In the genomic region with DNA sequence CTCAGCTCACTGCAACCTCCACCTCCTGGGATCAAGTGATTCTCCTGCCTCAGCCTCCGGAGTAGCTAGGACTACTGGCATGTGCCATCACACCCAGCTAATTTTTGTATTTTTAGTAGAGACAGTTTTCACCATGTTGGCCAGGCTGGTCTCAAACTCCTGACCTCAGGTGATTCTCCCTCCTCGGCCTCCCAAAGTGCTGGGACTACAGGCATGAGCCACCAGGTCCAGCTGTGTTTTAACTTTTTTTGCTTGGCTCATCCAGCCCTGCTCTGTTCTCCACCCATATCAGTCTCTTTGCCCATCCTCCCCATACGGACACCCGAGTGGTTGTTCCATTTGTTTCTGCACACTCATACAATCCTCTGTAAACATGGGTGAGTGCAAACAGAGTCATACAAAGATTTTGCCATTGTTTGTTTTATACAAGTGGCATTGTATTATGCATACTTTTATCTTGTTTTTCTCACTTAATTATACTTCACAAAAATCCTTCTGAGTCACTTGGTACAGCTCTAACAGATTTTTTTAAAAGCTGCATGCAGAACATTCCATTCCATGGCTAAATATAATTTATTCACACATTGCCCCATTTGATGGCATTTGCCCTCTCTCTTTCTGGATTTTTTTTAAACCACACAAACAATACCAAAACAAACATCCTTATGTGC, we compare ENCODE assay signal across 18 cellular contexts. TPM values are rescaled to one million over a fixed set of nuclear protein-coding genes. Genes with fewer than 3 reads are reported as not detected.
DNase-seq lines count a peak whose midpoint lies in the region; ATAC-seq and TF ChIP-seq lines count a peak whose summit lies in the region.
"Had no signal": no experiment of that assay in that cellular context is flagged by ENCODE, and none has a peak within 500 bp of the region (broad histone marks: within the 10 kb centered on the region; RNA-seq: fewer than 3 reads in every experiment).

No MANE protein-coding gene starts in this region.

- H3K9me3 ChIP-seq in esophagus (ENCODE audit: control insufficient read depth in 2 of 2, insufficient read depth in 1 of 2, low read depth in 1 of 2, low read length in 1 of 2): peaks cover 0 to 2% of the 10 kb centered on the region in 2 donors
- no peaks in the 10 kb centered on the region for H3K9me3 ChIP-seq in left lung
- H3K9me3 ChIP-seq in transverse colon: no peaks in the 10 kb centered on the region
- H3K9me3 ChIP-seq: SJSA1 had no signal

- peak; percentile 76 for ATAC-seq in left lung
- ATAC-seq: K562; stimulated activated memory B cell treated with anti-CD40 and anti-IgM and Interleukin-4, amounts not matched to agents 10 μg/mL and 1 μg/mL and 100 μg/mL, for 72 hours had no signal

- in situ Hi-C loops in transverse colon (cut with MboI; ENCODE audit: low pct_ligation_motif_present in 1 of 4, low pct_unique_long_range_greater_than_20kb in 1 of 4, low sequenced_read_pairs in 3 of 4): loop anchor here in 2 of 4 donors (25.0 kb wide), 1 partner anchor 274 kb away; no protein-coding TSS in a partner anchor

- H3K36me3 ChIP-seq in esophagus (ENCODE audit: control insufficient read depth in 2 of 2, insufficient read depth in 2 of 2, low read length in 1 of 2): no peaks in the 10 kb centered on the region
- no peaks in the 10 kb centered on the region for H3K36me3 ChIP-seq in left lung
- H3K36me3 ChIP-seq in transverse colon: no peaks in the 10 kb centered on the region
- H3K36me3 ChIP-seq: SJSA1 had no signal

- H3K27ac ChIP-seq in esophagus (ENCODE audit: low read depth in 2 of 2, low read length in 1 of 2): peak overlapping the region; percentile 32 to 53
- no peak overlapping the region for H3K27ac ChIP-seq in left lung
- peak overlapping the region in 3 of 4 donors; percentile 53 to 57 (median 53) for H3K27ac ChIP-seq in transverse colon
- H3K27ac ChIP-seq: C4-2B, SJSA1 had no signal

- H3K27me3 Mint-ChIP-seq in progenitor cell of endocrine pancreas: peaks cover 5% of the 10 kb centered on the region
- H3K27me3 Mint-ChIP-seq in activated T-cell treated with anti-CD3 and anti-CD28 coated beads, Interleukin-2, amount 50 U/mL, for 24 hours: peaks cover 24% of the 10 kb centered on the region

- peaks cover 17% of the 10 kb centered on the region for H3K36me3 Mint-ChIP-seq in progenitor cell of endocrine pancreas (ENCODE audit: insufficient read depth)
- H3K36me3 Mint-ChIP-seq in activated T-cell treated with anti-CD3 and anti-CD28 coated beads, Interleukin-2, amount 50 U/mL, for 24 hours (ENCODE audit: low read depth): no peaks in the 10 kb centered on the region
- H3K36me3 Mint-ChIP-seq: stimulated activated memory B cell treated with anti-CD40 and anti-IgM and Interleukin-4, amounts not matched to agents 10 μg/mL and 1 μg/mL and 100 μg/mL, for 72 hours had no signal

- no peak overlapping the region for H3K4me3 ChIP-seq in esophagus (ENCODE audit: low read depth in 1 of 2, low read length in 2 of 2)
- H3K4me3 ChIP-seq in left lung: no peak overlapping the region
- no peak overlapping the region for H3K4me3 ChIP-seq in transverse colon
- H3K4me3 ChIP-seq: K562, SJSA1 had no signal

- H3K9me3 Mint-ChIP-seq in progenitor cell of endocrine pancreas (ENCODE audit: low read depth): no peaks in the 10 kb centered on the region
- H3K9me3 Mint-ChIP-seq in activated T-cell treated with anti-CD3 and anti-CD28 coated beads, Interleukin-2, amount 50 U/mL, for 24 hours: no peaks in the 10 kb centered on the region
- H3K9me3 Mint-ChIP-seq: stimulated activated memory B cell treated with anti-CD40 and anti-IgM and Interleukin-4, amounts not matched to agents 10 μg/mL and 1 μg/mL and 100 μg/mL, for 72 hours had no signal

- H3K4me3 Mint-ChIP-seq in progenitor cell of endocrine pancreas (ENCODE audit: low read depth): no peak overlapping the region
- no peak overlapping the region for H3K4me3 Mint-ChIP-seq in activated T-cell treated with anti-CD3 and anti-CD28 coated beads, Interleukin-2, amount 50 U/mL, for 24 hours
- H3K4me3 Mint-ChIP-seq: stimulated activated memory B cell treated with anti-CD40 and anti-IgM and Interleukin-4, amounts not matched to agents 10 μg/mL and 1 μg/mL and 100 μg/mL, for 72 hours had no signal

- TF ChIP-seq EP300 in transverse colon (IDR thresholded peaks at IDR 0.05; ENCODE audit: low read depth): peak; percentile 62

- DNase-seq in SHP77 (lab: John Stamatoyannopoulos, UW): peak; percentile 39 to 42
- no peak for DNase-seq in left lung
- DNase-seq in transverse colon: no peak
- DNase-seq in progenitor cell of endocrine pancreas (ENCODE audit: low spot score, unreplicated experiment): no peak
- no peak for DNase-seq in activated T-cell treated with anti-CD3 and anti-CD28 coated beads, Interleukin-2, amount 50 U/mL, for 24 hours
- no peak for DNase-seq in HuH-7 (ENCODE audit: low spot score)
- DNase-seq: activated gamma-delta T cell; central memory CD4-positive, alpha-beta T cell; NCI-H187 treated with DMSO at 0.1 percent for 48 hours; stimulated activated CD4-positive, alpha-beta T cell treated with anti-CD3 and anti-CD28 coated beads, Interleukin-4, amount 100 ng/mL, for 24 hours had no signal

- H3K27ac Mint-ChIP-seq in progenitor cell of endocrine pancreas: no peak overlapping the region
- H3K27ac Mint-ChIP-seq in activated T-cell treated with anti-CD3 and anti-CD28 coated beads, Interleukin-2, amount 50 U/mL, for 24 hours: no peak overlapping the region
- H3K27ac Mint-ChIP-seq: stimulated activated memory B cell treated with anti-CD40 and anti-IgM and Interleukin-4, amounts not matched to agents 10 μg/mL and 1 μg/mL and 100 μg/mL, for 72 hours had no signal

- H3K27me3 ChIP-seq in esophagus (ENCODE audit: control insufficient read depth in 1 of 2, insufficient read depth in 2 of 2, low read length in 2 of 2): no peaks in the 10 kb centered on the region
- H3K27me3 ChIP-seq in left lung: peaks cover 0 to 26% of the 10 kb centered on the region in 2 donors
- peaks cover 6% of the 10 kb centered on the region for H3K27me3 ChIP-seq in transverse colon
- H3K27me3 ChIP-seq: SJSA1 had no signal

- 47 to 51% methylated on average over 4 of the region's 4 CpGs for WGBS in esophagus, 2 donors
- WGBS in transverse colon (ENCODE audit: low coverage in 1 of 2), 2 donors: 44 to 50% methylated on average over 3 to 4 of the region's 4 CpGs

- no peak for TF ChIP-seq POLR2A in transverse colon (IDR thresholded peaks at IDR 0.05)

- intact Hi-C loops in left lung (cut with DNase I) (no loop called here), transverse colon (cut with DNase I; ENCODE audit: low total_unique reads) (no loop called here)

- TF ChIP-seq CTCF in left lung (IDR thresholded peaks at IDR 0.05): no peak
- no peak for TF ChIP-seq CTCF in transverse colon (IDR thresholded peaks at IDR 0.05)
- no peak for TF ChIP-seq CTCF in progenitor cell of endocrine pancreas (IDR thresholded peaks at IDR 0.05; ENCODE audit: unreplicated experiment)

- H3K4me1 ChIP-seq in esophagus (ENCODE audit: control insufficient read depth in 2 of 2, insufficient read depth in 2 of 2, low read length in 1 of 2) (no peaks in the 10 kb centered on the region), left lung (peaks cover 5 to 10% of the 10 kb centered on the region in 2 donors), transverse colon (peaks cover 0 to 14% (median 4%) of the 10 kb centered on the region in 4 donors)

- peaks cover 14% of the 10 kb centered on the region for H3K4me1 Mint-ChIP-seq in progenitor cell of endocrine pancreas (ENCODE audit: low read depth)
- peaks cover 4% of the 10 kb centered on the region for H3K4me1 Mint-ChIP-seq in activated T-cell treated with anti-CD3 and anti-CD28 coated beads, Interleukin-2, amount 50 U/mL, for 24 hours (ENCODE audit: low read depth)

RNA-seq across cellular contexts. Expression of a gene that starts 5.3 kb away (rescaled TPM):
- under 1 TPM; 0.02 TPM for polyA plus RNA-seq in esophagus
- total RNA-seq in left lung: under 1 TPM; 0.23 to 0.26 TPM
- total RNA-seq in transverse colon: under 1 TPM; 0.55 to 0.95 (median 0.67) TPM
- total RNA-seq in progenitor cell of endocrine pancreas: 15.6 and 22.2 TPM in 2 replicates
- total RNA-seq: activated CD8-positive, alpha-beta memory T cell treated with anti-CD3 and anti-CD28 coated beads for 36 hours; Daoy; SJSA1 had no signal
- polyA plus RNA-seq: fibroblast of lung, K562 had no signal

Comparison
In these comparisons a context has a peak if more than half of its experiments do, and no peak if none do; other contexts are left out.
1. DNase-seq: peak in SHP77 (2 of 2); none in left lung (0 of 2), transverse colon (single experiment), progenitor cell of endocrine pancreas (single experiment), activated T-cell treated with anti-CD3 and anti-CD28 coated beads, Interleukin-2, amount 50 U/mL, for 24 hours (single experiment) and HuH-7 (single experiment).
2. H3K27ac ChIP-seq: peak in esophagus (2 of 2) and transverse colon (3 of 4); none in left lung (0 of 2).